ENCODE assay signal across 16 cellular contexts in genomic region chr1:204146309-204146708, GRCh38. TPM values are rescaled to one million over a fixed set of nuclear protein-coding genes. Genes with fewer than 3 reads are reported as not detected.
DNase-seq lines count a peak whose midpoint lies in the region; ATAC-seq and TF ChIP-seq lines count a peak whose summit lies in the region.
"Had no signal": no experiment of that assay in that cellular context is flagged by ENCODE, and none has a peak within 500 bp of the region (broad histone marks: within the 10 kb centered on the region; RNA-seq: fewer than 3 reads in every experiment).

No MANE protein-coding gene starts in this region.

- TF ChIP-seq CTCF in WERI-Rb-1 (IDR thresholded peaks at IDR 0.05; ENCODE audit: low read depth, low read length) (no peak), liver (IDR thresholded peaks at IDR 0.05; ENCODE audit: low read depth, low read length, missing input control) (no peak), RWPE1 (conservative IDR thresholded peaks at IDR 0.05; ENCODE audit: low read depth) (no peak)

- peak overlapping the region in 1 of 2 donors; percentile 52 for H3K9ac ChIP-seq in liver (ENCODE audit: low read depth in 1 of 2, low read length in 2 of 2)
- H3K9ac ChIP-seq: BLaER1 treated with 17β-estradiol and CSF1 and Interleukin-3, amounts not matched to agents 10 nM and 100 nM; GM23248 had no signal

- DNase-seq in Right ventricle myocardium inferior (ENCODE audit: missing footprints): peak; percentile 45
- no peak for DNase-seq in cardiac septum (ENCODE audit: low spot score)
- DNase-seq in WERI-Rb-1: peak; percentile 96
- DNase-seq in activated CD4-positive, alpha-beta T cell treated with anti-CD3 and anti-CD28 coated beads for 1 hour: no peak
- no peak for DNase-seq in RWPE1 (ENCODE audit: low spot score)
- no peak for DNase-seq in stimulated activated CD4-positive, alpha-beta T cell treated with anti-CD3 and anti-CD28 coated beads, Interleukin-2, amount 100 ng/mL, for 48 hours
- DNase-seq: ACHN; Calu3; CD4-positive, alpha-beta T cell; DMS 273 treated with DMSO at 0.1 percent for 48 hours; GM23248; H9 had no signal

- CTCF ChIA-PET in RWPE1 (lab: Yijun Ruan, JAX): interaction anchor here (0.6 to 2.6 kb wide), 4 partner anchors 18 to 224 kb away, joined by 3 to 10 read pairs (median 3); no protein-coding TSS in a partner anchor

- no peak for ATAC-seq in Right ventricle myocardium inferior

- H3K9me3 ChIP-seq in WERI-Rb-1 (ENCODE audit: severe bottlenecking) (peaks cover 3% of the 10 kb centered on the region), liver (ENCODE audit: control insufficient read depth in 4 of 4, low read length in 3 of 4) (no peaks in the 10 kb centered on the region)
- H3K9me3 ChIP-seq: BLaER1 treated with 17β-estradiol and CSF1 and Interleukin-3, amounts not matched to agents 10 nM and 100 nM had no signal

- peak overlapping the region; percentile 78 for H3K27ac ChIP-seq in WERI-Rb-1
- H3K27ac ChIP-seq in liver (ENCODE audit: low read depth in 1 of 2, low read length in 2 of 2): peak overlapping the region; percentile 79 to 80
- no peak overlapping the region for H3K27ac ChIP-seq in RWPE1
- H3K27ac ChIP-seq: BLaER1 treated with 17β-estradiol and CSF1 and Interleukin-3, amounts not matched to agents 10 nM and 100 nM; GM23248 had no signal

- peaks cover 25% of the 10 kb centered on the region for H3K36me3 ChIP-seq in WERI-Rb-1
- peaks cover 0 to under 1% (median 0%) of the 10 kb centered on the region in 4 donors for H3K36me3 ChIP-seq in liver (ENCODE audit: control insufficient read depth in 4 of 4, insufficient read depth in 3 of 4, low read depth in 1 of 4, low read length in 3 of 4)

- no peak for TF ChIP-seq RAD21 in liver (IDR thresholded peaks at IDR 0.05)

- peak overlapping the region; percentile 11 for H3K4me3 ChIP-seq in WERI-Rb-1 (ENCODE audit: low read depth, low read length)
- peak overlapping the region; percentile 20 to 64 (median 21) for H3K4me3 ChIP-seq in liver (ENCODE audit: low read depth in 1 of 3, low read length in 3 of 3)
- H3K4me3 ChIP-seq: BLaER1 treated with 17β-estradiol and CSF1 and Interleukin-3, amounts not matched to agents 10 nM and 100 nM; GM23248 had no signal

- peaks cover 27 to 90% (median 84%) of the 10 kb centered on the region in 4 donors for H3K4me1 ChIP-seq in liver (ENCODE audit: control insufficient read depth in 4 of 4, insufficient read depth in 4 of 4, low read length in 3 of 4)

- H3K27me3 ChIP-seq in WERI-Rb-1 (ENCODE audit: insufficient read depth, low read depth, severe bottlenecking) (no peaks in the 10 kb centered on the region), liver (ENCODE audit: control insufficient read depth in 4 of 4, insufficient read depth in 4 of 4, low read length in 3 of 4) (no peaks in the 10 kb centered on the region)

- intact Hi-C loops in Right ventricle myocardium inferior (cut with DNase I) (no loop called here), cardiac septum (cut with DNase I) (no loop called here)

- POLR2A ChIA-PET in RWPE1 (lab: Yijun Ruan, JAX; ENCODE audit: low non-redundant PET): no interaction called here

- 43% methylated on average over 6 of the region's 6 CpGs for WGBS in liver

TF ChIP-seq in liver, 16 proteins besides CTCF, POLR2A, EP300 and RAD21:
- no peak for TF ChIP-seq NR2F2 (IDR thresholded peaks at IDR 0.05)
- no peak for TF ChIP-seq EGR1 (IDR thresholded peaks at IDR 0.05; ENCODE audit: low read depth in 2 of 2)
- no peak for TF ChIP-seq FOXA1 (IDR thresholded peaks at IDR 0.05)
- TF ChIP-seq HNF4A (conservative IDR thresholded peaks at IDR 0.05): no peak
- TF ChIP-seq RXRA (IDR thresholded peaks at IDR 0.05): no peak
- no peak for TF ChIP-seq ZBTB33 (IDR thresholded peaks at IDR 0.05)
- TF ChIP-seq REST (IDR thresholded peaks at IDR 0.05): no peak
- no peak for TF ChIP-seq FOXA2 (IDR thresholded peaks at IDR 0.05)
- TF ChIP-seq MAX (IDR thresholded peaks at IDR 0.05): no peak
- TF ChIP-seq GABPA (IDR thresholded peaks at IDR 0.05 in 1 of 2, conservative IDR thresholded peaks at IDR 0.05 in 1 of 2): no peak
- TF ChIP-seq JUND (IDR thresholded peaks at IDR 0.05): no peak

RNA-seq across cellular contexts. Expression of gene ETNK2, which starts 5.5 kb away (rescaled TPM):
- total RNA-seq in Right ventricle myocardium inferior (5.3 TPM), cardiac septum (1.9 TPM), liver (100 to 1,000 TPM in 1 of 2 donors, 10 to 100 TPM in 1; 24.5 to 119 TPM)
- polyA plus RNA-seq in liver: 10 to 100 TPM; 66.6 to 91.0 TPM

RNA-seq across cellular contexts. Expression of gene REN, which starts 19.8 kb away (rescaled TPM):
- total RNA-seq in Right ventricle myocardium inferior: not detected
- not detected for total RNA-seq in cardiac septum
- total RNA-seq in liver: under 1 TPM; 0.05 to 0.25 TPM
- under 1 TPM in 1 of 2 donors, not detected in 1; 0.15 TPM for polyA plus RNA-seq in liver
- total RNA-seq: Calu3; CD4-positive, alpha-beta T cell; Daoy; GM23248; H9 had no signal
- polyA plus RNA-seq: GM23248, IgD-negative memory B cell had no signal

RNA-seq across cellular contexts. Expression of gene KISS1, which starts 50.0 kb away (rescaled TPM):
- total RNA-seq in Right ventricle myocardium inferior (not detected), cardiac septum (not detected), liver (under 1 TPM in 1 of 2 donors, not detected in 1; 0.50 TPM)
- polyA plus RNA-seq in liver: 1 to 10 TPM in 1 of 2 donors, not detected in 1; 1.4 TPM
- total RNA-seq: Calu3; CD4-positive, alpha-beta T cell; GM23248 had no signal
- polyA plus RNA-seq: GM23248, IgD-negative memory B cell had no signal

Comparison
In these comparisons a context has a peak if more than half of its experiments do, and no peak if none do; other contexts are left out.
1. DNase-seq: peak in Right ventricle myocardium inferior (single experiment) and WERI-Rb-1 (single experiment); none in cardiac septum (single experiment), activated CD4-positive, alpha-beta T cell treated with anti-CD3 and anti-CD28 coated beads for 1 hour (single experiment), RWPE1 (single experiment) and stimulated activated CD4-positive, alpha-beta T cell treated with anti-CD3 and anti-CD28 coated beads, Interleukin-2, amount 100 ng/mL, for 48 hours (0 of 2).